Comparison of ENCODE assay signal across 1 cellular context in the genomic region with DNA sequence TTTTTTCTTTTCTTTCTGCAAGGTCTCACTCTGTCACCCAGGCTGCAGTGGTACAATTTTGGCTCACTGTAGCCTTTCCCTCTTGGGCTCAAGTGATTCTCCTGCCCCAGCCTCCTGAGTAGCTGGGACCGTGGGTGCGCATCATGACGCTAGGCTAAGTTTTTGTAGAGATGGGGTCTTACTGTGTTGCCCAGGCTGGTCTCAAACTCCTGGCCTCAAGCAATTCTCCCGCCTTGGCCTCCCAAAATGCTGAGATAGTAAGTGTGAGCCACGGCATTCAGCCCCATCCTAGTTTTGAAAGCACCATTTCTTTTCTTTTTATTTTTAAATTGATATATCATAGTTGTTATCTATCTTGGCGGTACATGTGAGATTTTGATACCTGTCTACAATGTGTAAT.
TF ChIP-seq lines count a peak whose summit lies in the region.

No MANE protein-coding gene starts in this region.

TF ChIP-seq in HepG2, 621 proteins besides CTCF, POLR2A, EP300 and RAD21:
- TF ChIP-seq ZNF142 (CRISPR knock-in tag; IDR thresholded peaks at IDR 0.05) (no peak), ZNF121 (CRISPR knock-in tag; IDR thresholded peaks at IDR 0.05) (0 out of 2 replicates have a peak, but pooled peaks have one; percentile 17)
